8 cellular contexts compared by ENCODE assay signal in the genomic region with DNA sequence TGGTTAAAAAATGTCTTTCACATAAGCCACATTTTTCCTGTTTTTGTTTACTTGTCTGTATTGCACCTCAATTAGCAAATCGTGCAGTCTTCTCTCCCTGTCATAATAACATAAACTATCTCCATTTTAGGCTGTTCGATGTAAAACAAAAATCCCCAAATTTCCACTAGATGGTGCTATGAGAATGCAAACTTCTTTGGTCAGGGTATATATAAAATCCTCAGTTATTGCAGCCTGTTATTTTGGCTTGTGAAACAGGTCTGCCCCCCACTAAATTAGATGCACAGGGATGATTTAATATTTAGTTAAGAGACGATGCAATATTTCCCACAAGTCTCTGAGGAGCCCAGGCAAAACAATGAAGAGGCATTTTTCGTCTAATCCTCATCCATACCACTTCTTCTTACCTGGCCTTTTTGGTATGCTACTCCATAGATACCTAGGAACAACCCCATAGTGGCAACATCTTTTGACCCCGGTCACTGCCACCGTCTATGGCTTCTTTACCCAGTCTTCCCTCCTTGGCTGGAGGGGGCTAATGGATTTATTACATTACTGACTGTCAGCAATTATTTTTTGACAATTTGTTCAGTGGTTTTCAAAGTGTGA.
DNase-seq lines count a peak whose midpoint lies in the region; ATAC-seq and TF ChIP-seq lines count a peak whose summit lies in the region.

No MANE protein-coding gene starts in this region.

- H3K36me3 Mint-ChIP-seq in activated CD4-positive, alpha-beta memory T cell treated with anti-CD3 and anti-CD28 coated beads, Interleukin-2, amount 10 ng/mL, durations not matched to agents 7 days and 5 days (ENCODE audit: low read depth), result no peaks in the 10 kb centered on the region

- H3K4me1 ChIP-seq in ascending aorta, result no peaks in the 10 kb centered on the region
- H3K4me1 ChIP-seq in stomach, result peaks cover 0 to 16% (median 6%) of the 10 kb centered on the region in 4 donors

- intact Hi-C loops in ascending aorta (cut with DNase I), result no loop called here
- intact Hi-C loops in stomach (cut with DNase I; ENCODE audit: low total_unique reads), result loop anchor here (10.0 kb wide), 1 partner anchor 1340 kb away; no protein-coding TSS in a partner anchor

- H3K4me3 Mint-ChIP-seq in activated CD4-positive, alpha-beta memory T cell treated with anti-CD3 and anti-CD28 coated beads, Interleukin-2, amount 10 ng/mL, durations not matched to agents 7 days and 5 days, result no peak overlapping the region

- TF ChIP-seq EP300 in stomach (IDR thresholded peaks at IDR 0.05), result no peak

- H3K36me3 ChIP-seq in ascending aorta, result no peaks in the 10 kb centered on the region
- no peaks in the 10 kb centered on the region for H3K36me3 ChIP-seq in stomach

- in situ Hi-C loops in Caki2 (cut with HindIII; ENCODE audit: low pct_unique_long_range_greater_than_20kb, low sequenced_read_pairs), result no loop called here

- peak in 2 of 3 experiments; percentile 42 to 48 for TF ChIP-seq CTCF in ascending aorta (IDR thresholded peaks at IDR 0.05)
- TF ChIP-seq CTCF in stomach (IDR thresholded peaks at IDR 0.05), result peak in 5 of 7 experiments; percentile 35 to 63 (median 46)

- peak; percentile 64 for ATAC-seq in GM19035 (IDR thresholded peaks at IDR 0.05; ENCODE audit: unreplicated experiment)
- peak; percentile 74 for ATAC-seq in HG03175 (IDR thresholded peaks at IDR 0.05; ENCODE audit: unreplicated experiment)

- DNase-seq in Caki2 (ENCODE audit: low read depth) (peak; percentile 60), NCI-H2227 treated with DMSO at 0.1 percent for 48 hours (lab: John Stamatoyannopoulos, UW) (peak; percentile 84), ascending aorta (ENCODE audit: low spot score in 2 of 2) (no peak), hepatic stellate cell (ENCODE audit: low spot score) (peak; percentile 12), stomach (no peak)
- no peak for DNase-seq in activated CD4-positive, alpha-beta memory T cell treated with anti-CD3 and anti-CD28 coated beads, Interleukin-2, amount 10 ng/mL, durations not matched to agents 7 days and 5 days

- H3K27ac Mint-ChIP-seq in activated CD4-positive, alpha-beta memory T cell treated with anti-CD3 and anti-CD28 coated beads, Interleukin-2, amount 10 ng/mL, durations not matched to agents 7 days and 5 days, result no peak overlapping the region

- no peaks in the 10 kb centered on the region for H3K9me3 Mint-ChIP-seq in activated CD4-positive, alpha-beta memory T cell treated with anti-CD3 and anti-CD28 coated beads, Interleukin-2, amount 10 ng/mL, durations not matched to agents 7 days and 5 days

- TF ChIP-seq POLR2A in stomach (IDR thresholded peaks at IDR 0.05), result no peak

- peaks cover 1% of the 10 kb centered on the region for H3K4me1 Mint-ChIP-seq in activated CD4-positive, alpha-beta memory T cell treated with anti-CD3 and anti-CD28 coated beads, Interleukin-2, amount 10 ng/mL, durations not matched to agents 7 days and 5 days

- H3K27me3 ChIP-seq in ascending aorta, result no peaks in the 10 kb centered on the region
- H3K27me3 ChIP-seq in stomach, result no peaks in the 10 kb centered on the region

- H3K27ac ChIP-seq in ascending aorta (no peak overlapping the region), stomach (no peak overlapping the region)

- H3K27me3 Mint-ChIP-seq in activated CD4-positive, alpha-beta memory T cell treated with anti-CD3 and anti-CD28 coated beads, Interleukin-2, amount 10 ng/mL, durations not matched to agents 7 days and 5 days, result peaks cover 9% of the 10 kb centered on the region

- WGBS in stomach, 5 donors, result 14 to 20% (median 17%) methylated on average over 6 of the region's 6 CpGs

- POLR2A ChIA-PET in activated CD4-positive, alpha-beta memory T cell treated with anti-CD3 and anti-CD28 coated beads, Interleukin-2, amount 10 ng/mL, durations not matched to agents 7 days and 5 days (lab: Charles Lee), result no interaction called here

- H3K4me3 ChIP-seq in ascending aorta, result no peak overlapping the region
- no peak overlapping the region for H3K4me3 ChIP-seq in stomach

- no peaks in the 10 kb centered on the region for H3K9me3 ChIP-seq in ascending aorta
- no peaks in the 10 kb centered on the region for H3K9me3 ChIP-seq in stomach

- CTCF ChIA-PET in activated CD4-positive, alpha-beta memory T cell treated with anti-CD3 and anti-CD28 coated beads, Interleukin-2, amount 10 ng/mL, durations not matched to agents 7 days and 5 days (lab: Charles Lee), result interaction anchor here (0.8 to 4.3 kb wide), 7 partner anchors 8 to 1592 kb away, joined by 3 to 20 read pairs (median 5); no protein-coding TSS in a partner anchor

Comparison
In these comparisons a context has a peak if more than half of its experiments do, and no peak if none do; other contexts are left out.
1. DNase-seq: peak in Caki2 (single experiment), NCI-H2227 treated with DMSO at 0.1 percent for 48 hours (single experiment) and hepatic stellate cell (single experiment); none in ascending aorta (0 of 2), stomach (single experiment) and activated CD4-positive, alpha-beta memory T cell treated with anti-CD3 and anti-CD28 coated beads, Interleukin-2, amount 10 ng/mL, durations not matched to agents 7 days and 5 days (single experiment).